In the genomic region with DNA sequence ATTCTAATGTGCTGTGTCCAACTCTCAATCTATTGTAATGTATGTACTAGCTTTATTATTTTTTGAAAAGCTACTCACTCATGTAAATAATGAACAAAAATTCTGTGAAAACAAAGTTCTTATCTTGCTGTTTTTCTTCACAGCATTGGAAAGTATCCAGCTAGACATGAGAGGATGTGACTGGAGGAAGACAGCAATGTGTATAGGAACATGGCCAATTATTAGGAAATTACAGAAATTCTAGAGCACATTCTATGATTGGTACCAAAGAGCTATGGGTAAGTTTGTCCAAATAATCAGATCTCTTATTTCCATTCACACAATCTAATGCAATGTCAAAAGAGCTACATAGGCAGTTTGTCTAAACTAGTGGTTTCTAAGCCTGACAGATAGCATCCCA, we compare ENCODE assay signal across 22 cellular contexts.
DNase-seq lines count a peak whose midpoint lies in the region; FAIRE-seq and TF ChIP-seq lines count a peak whose summit lies in the region.
"Had no signal": no experiment of that assay in that cellular context is flagged by ENCODE, and none has a peak within 500 bp of the region (broad histone marks: within the 10 kb centered on the region; RNA-seq: fewer than 3 reads in every experiment).

No MANE protein-coding gene starts in this region.

- H3K4me3 Mint-ChIP-seq in MCF 10A (ENCODE audit: unreplicated experiment) = no peak overlapping the region
- H3K4me3 Mint-ChIP-seq: CD14-positive monocyte; CD4-positive, alpha-beta T cell; CD8-positive, alpha-beta memory T cell; HFFc6 had no signal

- H3K27ac ChIP-seq in breast epithelium = no peak overlapping the region
- H3K27ac ChIP-seq in endothelial cell of umbilical vein (ENCODE audit: insufficient read depth, low read depth, low read length) = no peak overlapping the region
- H3K27ac ChIP-seq in smooth muscle cell (ENCODE audit: low read depth) = no peak overlapping the region
- no peak overlapping the region for H3K27ac ChIP-seq in A673 (ENCODE audit: low read depth, low read length, poor library complexity, severe bottlenecking)
- H3K27ac ChIP-seq: 22Rv1; BLaER1 treated with 17β-estradiol and CSF1 and Interleukin-3, amounts not matched to agents 10 nM and 100 nM had no signal

- H3K4me3 ChIP-seq in breast epithelium (no peak overlapping the region), endothelial cell of umbilical vein (replicated peaks in 1 of 3; ENCODE audit: insufficient read depth in 1 of 3, low read depth in 1 of 3, low read length in 3 of 3) (no peak overlapping the region), smooth muscle cell (no peak overlapping the region), A673 (ENCODE audit: low read depth, low read length, poor library complexity, severe bottlenecking) (no peak overlapping the region)
- H3K4me3 ChIP-seq: BLaER1 treated with 17β-estradiol and CSF1 and Interleukin-3, amounts not matched to agents 10 nM and 100 nM; HAP-1 had no signal

- CTCF ChIA-PET in MCF 10A (lab: Yijun Ruan, JAX) (interaction anchor here (0.6 kb wide), 2 partner anchors 207 to 1182 kb away, joined by 3 to 4 read pairs; no protein-coding TSS in a partner anchor), endothelial cell of umbilical vein (lab: Charles Lee) (no interaction called here), A673 (lab: Charles Lee) (no interaction called here)

- H3K9ac ChIP-seq in endothelial cell of umbilical vein (replicated peaks; ENCODE audit: extremely low read depth, insufficient read depth, low read length) (no peak overlapping the region), smooth muscle cell (ENCODE audit: low read depth) (no peak overlapping the region)
- H3K9ac ChIP-seq: BLaER1 treated with 17β-estradiol and CSF1 and Interleukin-3, amounts not matched to agents 10 nM and 100 nM had no signal

- intact Hi-C loops in MCF 10A (cut with micrococcal nuclease) = no loop called here
- intact Hi-C loops in breast epithelium (cut with DNase I; ENCODE audit: low total_unique reads) = no loop called here
- intact Hi-C loops in endothelial cell of umbilical vein (cut with micrococcal nuclease) = no loop called here
- intact Hi-C loops in A673 (cut with micrococcal nuclease; ENCODE audit: unreplicated experiment) = no loop called here

- no peak for FAIRE-seq in endothelial cell of umbilical vein (lab: Jason Lieb, UNC)
- FAIRE-seq: A204.1, GM12892, H54 had no signal

- H2AFZ ChIP-seq in endothelial cell of umbilical vein (ENCODE audit: low read depth, low read length) = no peak overlapping the region
- peak overlapping the region; percentile 36 for H2AFZ ChIP-seq in smooth muscle cell (ENCODE audit: low read depth)

- dilution Hi-C loops in endothelial cell of umbilical vein (cut with MboI; ENCODE audit: extremely low pct_ligation_motif_present, low sequenced_read_pairs) = no loop called here

- POLR2A ChIA-PET in MCF 10A (lab: Yijun Ruan, JAX) (no interaction called here), endothelial cell of umbilical vein (lab: Charles Lee) (no interaction called here), A673 (lab: Charles Lee; ENCODE audit: low non-redundant PET) (no interaction called here)

- TF ChIP-seq CTCF in MCF 10A (IDR thresholded peaks at IDR 0.05; ENCODE audit: unreplicated experiment) (no peak), breast epithelium (IDR thresholded peaks at IDR 0.05) (no peak), endothelial cell of umbilical vein (IDR thresholded peaks at IDR 0.05; ENCODE audit: extremely low read depth in 1 of 2, insufficient read depth in 1 of 2, low read depth in 1 of 2, low read length in 2 of 2) (no peak), smooth muscle cell (IDR thresholded peaks at IDR 0.05; ENCODE audit: borderline replicate concordance, insufficient read depth, poor library complexity, severe bottlenecking) (no peak), A673 (conservative IDR thresholded peaks at IDR 0.05; ENCODE audit: low read depth, low read length) (no peak)

- no peaks in the 10 kb centered on the region for H3K79me2 ChIP-seq in endothelial cell of umbilical vein (ENCODE audit: control insufficient read depth, insufficient read depth, low read length)
- H3K79me2 ChIP-seq in smooth muscle cell (ENCODE audit: low read depth) = no peaks in the 10 kb centered on the region

- peaks cover 11% of the 10 kb centered on the region for H3K4me1 Mint-ChIP-seq in MCF 10A (ENCODE audit: insufficient read depth, unreplicated experiment)
- H3K4me1 Mint-ChIP-seq: CD14-positive monocyte; CD8-positive, alpha-beta memory T cell had no signal

- DNase-seq in MCF 10A (ENCODE audit: unreplicated experiment) (no peak), breast epithelium (ENCODE audit: low spot score in 2 of 2) (no peak), endothelial cell of umbilical vein (ENCODE audit: low read depth, low spot score) (peak; percentile 20), smooth muscle cell (lab: John Stamatoyannopoulos, UW; ENCODE audit: unreplicated experiment) (no peak), Kasumi-1 (lab: John Stamatoyannopoulos, UW) (no peak), A673 (ENCODE audit: low spot score) (no peak)
- DNase-seq: ACHN; AML-193; BE2C; CD4-positive, alpha-beta T cell; CD8-positive, alpha-beta memory T cell; DMS53; DMS79 treated with DMSO at 0.1 percent for 48 hours; GOT3; HFFc6 had no signal

- H3K9me3 Mint-ChIP-seq in MCF 10A (ENCODE audit: unreplicated experiment) = peaks cover 7% of the 10 kb centered on the region

- H3K9me3 ChIP-seq in breast epithelium (no peaks in the 10 kb centered on the region), endothelial cell of umbilical vein (replicated peaks; ENCODE audit: control insufficient read depth, insufficient read depth, low read length) (no peaks in the 10 kb centered on the region), smooth muscle cell (replicated peaks; ENCODE audit: low read depth) (no peaks in the 10 kb centered on the region), A673 (ENCODE audit: low read depth, low read length, poor library complexity, severe bottlenecking) (no peaks in the 10 kb centered on the region)
- H3K9me3 ChIP-seq: BE2C, HAP-1 had no signal

- H3F3A ChIP-seq in smooth muscle cell (ENCODE audit: low read depth) = no peaks in the 10 kb centered on the region

- no peak for TF ChIP-seq POLR2A in breast epithelium (IDR thresholded peaks at IDR 0.05)
- no peak for TF ChIP-seq POLR2A in endothelial cell of umbilical vein (IDR thresholded peaks at IDR 0.05; ENCODE audit: low read depth, low read length)

- no peaks in the 10 kb centered on the region for H3K27me3 ChIP-seq in breast epithelium
- H3K27me3 ChIP-seq in endothelial cell of umbilical vein (ENCODE audit: control insufficient read depth in 2 of 2, insufficient read depth in 2 of 2, low read length in 2 of 2) = no peaks in the 10 kb centered on the region
- no peaks in the 10 kb centered on the region for H3K27me3 ChIP-seq in smooth muscle cell (ENCODE audit: low read depth)
- no peaks in the 10 kb centered on the region for H3K27me3 ChIP-seq in A673 (replicated peaks; ENCODE audit: insufficient read depth, low read depth, low read length, poor library complexity)
- H3K27me3 ChIP-seq: BE2C; BLaER1 treated with 17β-estradiol and CSF1 and Interleukin-3, amounts not matched to agents 10 nM and 100 nM had no signal

- H3K27ac Mint-ChIP-seq in MCF 10A (ENCODE audit: low read depth, unreplicated experiment) = peak overlapping the region; percentile 37
- H3K27ac Mint-ChIP-seq: CD14-positive monocyte; CD4-positive, alpha-beta T cell; CD8-positive, alpha-beta memory T cell; HFFc6 had no signal

- H3K4me2 ChIP-seq in endothelial cell of umbilical vein (ENCODE audit: insufficient read depth, low read length) (no peak overlapping the region), smooth muscle cell (no peak overlapping the region)
- H3K4me2 ChIP-seq: BLaER1 treated with 17β-estradiol and CSF1 and Interleukin-3, amounts not matched to agents 10 nM and 100 nM had no signal

- BruUV-seq in MCF 10A (replicated peaks; lab: Mats Ljungman, UMichigan) (no TSS peak), endothelial cell of umbilical vein (replicated peaks; lab: Mats Ljungman, UMichigan) (no TSS peak), A673 (replicated peaks; lab: Mats Ljungman, UMichigan) (no TSS peak)

- H3K27me3 Mint-ChIP-seq in MCF 10A (ENCODE audit: insufficient read depth, unreplicated experiment) = no peaks in the 10 kb centered on the region
- H3K27me3 Mint-ChIP-seq: CD4-positive, alpha-beta T cell; CD8-positive, alpha-beta memory T cell had no signal

- H3K9me1 ChIP-seq in endothelial cell of umbilical vein (replicated peaks; ENCODE audit: control insufficient read depth, extremely low read depth, insufficient read depth, low read length) = no peaks in the 10 kb centered on the region

- no peaks in the 10 kb centered on the region for H3K36me3 ChIP-seq in breast epithelium
- no peaks in the 10 kb centered on the region for H3K36me3 ChIP-seq in endothelial cell of umbilical vein (ENCODE audit: control insufficient read depth in 2 of 2, extremely low read depth in 1 of 2, insufficient read depth in 2 of 2, low read length in 2 of 2)
- H3K36me3 ChIP-seq in smooth muscle cell (ENCODE audit: low read depth) = no peaks in the 10 kb centered on the region
- no peaks in the 10 kb centered on the region for H3K36me3 ChIP-seq in A673 (ENCODE audit: insufficient read depth, low read length, poor library complexity, severe bottlenecking)
- H3K36me3 ChIP-seq: BE2C; BLaER1 treated with 17β-estradiol and CSF1 and Interleukin-3, amounts not matched to agents 10 nM and 100 nM; HAP-1 had no signal

- H3K36me3 Mint-ChIP-seq in MCF 10A (ENCODE audit: insufficient read depth, unreplicated experiment) = no peaks in the 10 kb centered on the region
- H3K36me3 Mint-ChIP-seq: CD14-positive monocyte; CD8-positive, alpha-beta memory T cell had no signal

- H3K4me1 ChIP-seq in breast epithelium (no peaks in the 10 kb centered on the region), endothelial cell of umbilical vein (ENCODE audit: control insufficient read depth, extremely low read depth, insufficient read depth, low read length) (no peaks in the 10 kb centered on the region), smooth muscle cell (ENCODE audit: low read depth) (no peaks in the 10 kb centered on the region), A673 (ENCODE audit: insufficient read depth, low read length, poor library complexity, severe bottlenecking) (no peaks in the 10 kb centered on the region)
- H3K4me1 ChIP-seq: BE2C; BLaER1 treated with 17β-estradiol and CSF1 and Interleukin-3, amounts not matched to agents 10 nM and 100 nM; HAP-1 had no signal

- H4K20me1 ChIP-seq in endothelial cell of umbilical vein (replicated peaks; ENCODE audit: control insufficient read depth, extremely low read depth, insufficient read depth, low read length) (no peaks in the 10 kb centered on the region), smooth muscle cell (ENCODE audit: low read depth) (no peaks in the 10 kb centered on the region)
- H4K20me1 ChIP-seq: BLaER1 treated with 17β-estradiol and CSF1 and Interleukin-3, amounts not matched to agents 10 nM and 100 nM had no signal

TF ChIP-seq in endothelial cell of umbilical vein, 7 proteins besides CTCF, POLR2A, EP300 and RAD21 (continues in another document):
- TF ChIP-seq POLR2AphosphoS5 (IDR thresholded peaks at IDR 0.05; ENCODE audit: insufficient read depth, low read depth, low read length) (no peak), EZH2 (IDR thresholded peaks at IDR 0.05; ENCODE audit: borderline replicate concordance, low read depth, low read length, severe bottlenecking) (no peak)
